In genomic region chr2:107729456-107729855, GRCh38 we compare ENCODE assay signal across 25 cellular contexts.
"Had no signal": no experiment of that assay in that cellular context is flagged by ENCODE, and none has a peak within 500 bp of the region (broad histone marks: within the 10 kb centered on the region; RNA-seq: fewer than 3 reads in every experiment).

No MANE protein-coding gene starts in this region.

- H3K27ac ChIP-seq: hepatocyte, left ventricle myocardium inferior, pancreas, prostate gland, skin epidermis, spleen, suprapubic skin, thoracic aorta, tibial artery, upper lobe of right lung had no signal

- DNase-seq: islet precursor cell; left ventricle myocardium inferior; midbrain; mucosa of descending colon; naive thymus-derived CD8-positive, alpha-beta T cell; nucleus accumbens; pancreas; posterior cingulate gyrus; retina; right cardiac atrium; spleen; stimulated activated CD4-positive, alpha-beta T cell treated with anti-CD3 and anti-CD28 coated beads, Interleukin-4, amount 100 ng/mL, for 24 hours; stimulated activated naive CD4-positive, alpha-beta T cell; tibial artery; trophoblast cell; upper lobe of right lung had no signal

- H3K27me3 ChIP-seq: hepatocyte, pancreas, spleen, suprapubic skin, tibial artery, upper lobe of right lung had no signal

- H3K4me1 ChIP-seq: left ventricle myocardium inferior, pancreas, prostate gland, spleen, suprapubic skin, tibial artery, upper lobe of right lung had no signal

- H3K36me3 ChIP-seq: left ventricle myocardium inferior, pancreas, prostate gland, spleen, suprapubic skin, thoracic aorta, tibial artery, upper lobe of right lung had no signal

- H3K9me3 ChIP-seq: left ventricle myocardium inferior, mucosa of descending colon, pancreas, prostate gland, suprapubic skin, thoracic aorta, tibial artery, upper lobe of right lung had no signal

- ATAC-seq: mucosa of descending colon; naive thymus-derived CD8-positive, alpha-beta T cell; pancreas; right cardiac atrium; sciatic nerve; stimulated activated effector memory CD8-positive, alpha-beta T cell treated with anti-CD3 and anti-CD28 coated beads, Interleukin-12 subunit alpha, Interleukin-12 subunit beta, amount 100 ng/mL, for 72 hours; upper lobe of right lung had no signal

- H3K4me3 ChIP-seq: hepatocyte, left ventricle myocardium inferior, lung, mucosa of descending colon, pancreas, prostate gland, skin epidermis, spleen, suprapubic skin, thoracic aorta, tibial artery, upper lobe of right lung had no signal

- FAIRE-seq: pancreas, urothelium cell line had no signal
